7 cellular contexts compared by ENCODE assay signal in genomic region chr3:184028275-184028890, GRCh38. TPM values are rescaled to one million over a fixed set of nuclear protein-coding genes. Genes with fewer than 3 reads are reported as not detected.
"Had no signal": no experiment of that assay in that cellular context is flagged by ENCODE, and none has a peak within 500 bp of the region (broad histone marks: within the 10 kb centered on the region; RNA-seq: fewer than 3 reads in every experiment).

No MANE protein-coding gene starts in this region.

RNA-seq across cellular contexts. Expression of gene HTR3D, which starts 3.2 kb away (rescaled TPM):
- total RNA-seq: GM23248, GM23338, H1, H4, H7, H9, HFFc6 had no signal
- polyA plus RNA-seq: GM23248, GM23338, H1 had no signal

RNA-seq across cellular contexts. Expression of gene HTR3C, which starts 24.5 kb away (rescaled TPM):
- total RNA-seq: GM23248, GM23338, H1, H4, H7, H9, HFFc6 had no signal
- polyA plus RNA-seq: GM23248, GM23338 had no signal
